ENCODE assay signal across 23 cellular contexts in genomic region chr14:51478241-51478640, GRCh38.
DNase-seq lines count a peak whose midpoint lies in the region; TF ChIP-seq lines count a peak whose summit lies in the region.
"Had no signal": no experiment of that assay in that cellular context is flagged by ENCODE, and none has a peak within 500 bp of the region (broad histone marks: within the 10 kb centered on the region; RNA-seq: fewer than 3 reads in every experiment).

No MANE protein-coding gene starts in this region.

- H2BK120ac ChIP-seq in H9 (ENCODE audit: low read depth, low read length, poor library complexity, severe bottlenecking), result no peak overlapping the region

- DNase-seq in AG04449 (ENCODE audit: low read depth, low spot score) (peak; percentile 54), GM03348 (ENCODE audit: low spot score) (peak; percentile 70), adipocyte (ENCODE audit: low read depth) (peak; percentile 27), fibroblast of peridontal ligament (ENCODE audit: extremely low read depth) (peak; percentile 75), HEK293T (ENCODE audit: extremely low spot score) (no peak), H9 (no peak), tibial nerve (ENCODE audit: low spot score in 2 of 2) (no peak)
- no peak for DNase-seq in activated CD4-positive, alpha-beta memory T cell treated with anti-CD3 and anti-CD28 coated beads, Interleukin-2, amount 10 ng/mL, durations not matched to agents 7 days and 5 days
- DNase-seq: 8988T; ACHN; C1 segment of cervical spinal cord; CD4-positive, alpha-beta memory T cell; COR-L47; DMS53; Kasumi-1; MV-4-11; NCI-H1105; NCI-H1436 treated with DMSO at 0.1 percent for 48 hours; NCI-H187 treated with DMSO at 0.1 percent for 48 hours; NCI-H2107; NCI-H748 treated with DMSO at 0.1 percent for 48 hours; SJCRH30 had no signal

- H3K4ac ChIP-seq in H9 (ENCODE audit: low read depth, low read length), result no peak overlapping the region

- no peak overlapping the region for H3K4me3 Mint-ChIP-seq in activated CD4-positive, alpha-beta memory T cell treated with anti-CD3 and anti-CD28 coated beads, Interleukin-2, amount 10 ng/mL, durations not matched to agents 7 days and 5 days
- no peak overlapping the region for H3K4me3 Mint-ChIP-seq in H9
- H3K4me3 Mint-ChIP-seq: CD4-positive, alpha-beta memory T cell had no signal

- H3K9ac ChIP-seq in adipocyte (ENCODE audit: low read length) (peak overlapping the region; percentile 39), H9 (ENCODE audit: extremely low read depth, insufficient read length, low read length) (no peak overlapping the region)

- H3K9me3 ChIP-seq in adipocyte (ENCODE audit: control insufficient read depth, low read length) (no peaks in the 10 kb centered on the region), H9 (ENCODE audit: control insufficient read depth, low read depth, low read length) (no peaks in the 10 kb centered on the region), tibial nerve (no peaks in the 10 kb centered on the region)
- H3K9me3 ChIP-seq: SJCRH30 had no signal

- no peak overlapping the region for H2BK5ac ChIP-seq in H9 (ENCODE audit: insufficient read length, low read length)

- H3K9me3 Mint-ChIP-seq in activated CD4-positive, alpha-beta memory T cell treated with anti-CD3 and anti-CD28 coated beads, Interleukin-2, amount 10 ng/mL, durations not matched to agents 7 days and 5 days, result no peaks in the 10 kb centered on the region
- no peaks in the 10 kb centered on the region for H3K9me3 Mint-ChIP-seq in H9

- no peak overlapping the region for H3T11ph ChIP-seq in H9 (ENCODE audit: low read length)

- peaks cover 23% of the 10 kb centered on the region for H3K4me1 ChIP-seq in adipocyte (ENCODE audit: control insufficient read depth, insufficient read depth, low read length)
- H3K4me1 ChIP-seq in H9 (ENCODE audit: insufficient read depth, low read length), result no peaks in the 10 kb centered on the region; the same call in 1 of the 2 replicates
- peaks cover 0 to 13% (median 0%) of the 10 kb centered on the region in 4 donors for H3K4me1 ChIP-seq in tibial nerve
- H3K4me1 ChIP-seq: SJCRH30 had no signal

- no peak overlapping the region for H3K4me2 ChIP-seq in H9 (ENCODE audit: insufficient read depth, insufficient read length, low read length)

- H3K36me3 ChIP-seq in adipocyte (ENCODE audit: control insufficient read depth, insufficient read depth, low read length, severe bottlenecking) (no peaks in the 10 kb centered on the region), tibial nerve (no peaks in the 10 kb centered on the region)
- H3K36me3 ChIP-seq: SJCRH30 had no signal

- H2BK15ac ChIP-seq in H9 (ENCODE audit: low read depth, low read length), result no peak overlapping the region

- H3K36me3 Mint-ChIP-seq in activated CD4-positive, alpha-beta memory T cell treated with anti-CD3 and anti-CD28 coated beads, Interleukin-2, amount 10 ng/mL, durations not matched to agents 7 days and 5 days (ENCODE audit: low read depth), result no peaks in the 10 kb centered on the region
- no peaks in the 10 kb centered on the region for H3K36me3 Mint-ChIP-seq in H9 (ENCODE audit: insufficient read depth in 1 of 3, low read depth in 3 of 3)
- H3K36me3 Mint-ChIP-seq: CD4-positive, alpha-beta memory T cell had no signal

- no peak overlapping the region for H3K23ac ChIP-seq in H9 (ENCODE audit: insufficient read length, low read depth, low read length)

- no peak overlapping the region for H3K27ac Mint-ChIP-seq in activated CD4-positive, alpha-beta memory T cell treated with anti-CD3 and anti-CD28 coated beads, Interleukin-2, amount 10 ng/mL, durations not matched to agents 7 days and 5 days
- H3K27ac Mint-ChIP-seq in H9, result no peak overlapping the region
- H3K27ac Mint-ChIP-seq: CD4-positive, alpha-beta memory T cell had no signal

- no peak overlapping the region for H3K4me3 ChIP-seq in AG04449 (ENCODE audit: low read depth, low read length)
- peak overlapping the region; percentile 18 for H3K4me3 ChIP-seq in adipocyte (ENCODE audit: low read length)
- H3K4me3 ChIP-seq in tibial nerve, result no peak overlapping the region
- H3K4me3 ChIP-seq: K562, SJCRH30 had no signal

- H2BK20ac ChIP-seq in H9 (ENCODE audit: low read depth, low read length, poor library complexity, severe bottlenecking), result no peak overlapping the region

- H3K56ac ChIP-seq in H9 (ENCODE audit: insufficient read length, low read depth, low read length), result no peak overlapping the region

- no peak for TF ChIP-seq POLR2A in tibial nerve (IDR thresholded peaks at IDR 0.05)

- H3K27me3 ChIP-seq in adipocyte (replicated peaks; ENCODE audit: control insufficient read depth, insufficient read depth, low read length) (no peaks in the 10 kb centered on the region), H9 (ENCODE audit: insufficient read depth, low read length) (no peaks in the 10 kb centered on the region), tibial nerve (no peaks in the 10 kb centered on the region)
- H3K27me3 ChIP-seq: SJCRH30 had no signal

- no peaks in the 10 kb centered on the region for H4K20me1 ChIP-seq in H9 (ENCODE audit: control insufficient read depth, insufficient read depth, insufficient read length)

- CTCF ChIA-PET in AG04449 (lab: Yijun Ruan, JAX) (interaction anchor here (1.0 kb wide), 1 partner anchor 195 kb away, joined by 4 read pairs; no protein-coding TSS in a partner anchor), HEK293T (lab: Yijun Ruan, JAX) (no interaction called here)
- CTCF ChIA-PET in activated CD4-positive, alpha-beta memory T cell treated with anti-CD3 and anti-CD28 coated beads, Interleukin-2, amount 10 ng/mL, durations not matched to agents 7 days and 5 days (lab: Charles Lee), result no interaction called here

- no peak overlapping the region for H4K5ac ChIP-seq in H9 (ENCODE audit: insufficient read length, low read depth, low read length)

- H2AK5ac ChIP-seq in H9 (ENCODE audit: insufficient read length, low read length), result no peak overlapping the region

- no CpG with 5 or more reads among the region's 4 CpGs for WGBS in H9 (ENCODE audit: extremely low coverage, insufficient read length, low lambda C conversion rate)
- 79 to 82% methylated on average over 4 of the region's 4 CpGs for WGBS in tibial nerve, 2 donors

- no peak overlapping the region for H3K14ac ChIP-seq in H9 (ENCODE audit: insufficient read depth, low read length)

- no peaks in the 10 kb centered on the region for H3K79me1 ChIP-seq in H9 (ENCODE audit: insufficient read depth, low read depth, low read length, poor library complexity, severe bottlenecking)

- H2BK12ac ChIP-seq in H9 (ENCODE audit: insufficient read length, low read depth, low read length), result no peak overlapping the region

- peaks cover 11% of the 10 kb centered on the region for H3K27me3 Mint-ChIP-seq in activated CD4-positive, alpha-beta memory T cell treated with anti-CD3 and anti-CD28 coated beads, Interleukin-2, amount 10 ng/mL, durations not matched to agents 7 days and 5 days
- no peaks in the 10 kb centered on the region for H3K27me3 Mint-ChIP-seq in H9 (ENCODE audit: low read depth)

- H3K79me2 ChIP-seq in H9 (ENCODE audit: insufficient read depth, low read length), result no peaks in the 10 kb centered on the region

- H3K23me2 ChIP-seq in H9 (ENCODE audit: insufficient read length, low read depth, low read length, poor library complexity, severe bottlenecking), result no peaks in the 10 kb centered on the region

- TF ChIP-seq CTCF in AG04449 (IDR thresholded peaks at IDR 0.05; ENCODE audit: insufficient read depth, low read length, missing control alignments) (no peak), H9 (conservative IDR thresholded peaks at IDR 0.05) (no peak), tibial nerve (IDR thresholded peaks at IDR 0.05) (no peak)

- H3K27ac ChIP-seq in H9 (ENCODE audit: insufficient read length, low read depth, low read length), result no peak overlapping the region
- no peak overlapping the region for H3K27ac ChIP-seq in tibial nerve
- H3K27ac ChIP-seq: SJCRH30 had no signal

- no peak overlapping the region for H4K8ac ChIP-seq in H9 (replicated peaks; ENCODE audit: insufficient read length, low read depth, low read length)

- TF ChIP-seq EP300 in tibial nerve (IDR thresholded peaks at IDR 0.05), result no peak

- POLR2A ChIA-PET in AG04449 (lab: Yijun Ruan, JAX), result no interaction called here
- POLR2A ChIA-PET in activated CD4-positive, alpha-beta memory T cell treated with anti-CD3 and anti-CD28 coated beads, Interleukin-2, amount 10 ng/mL, durations not matched to agents 7 days and 5 days (lab: Charles Lee), result no interaction called here
- POLR2A ChIA-PET in HEK293T (lab: Yijun Ruan, JAX), result no interaction called here

- H2AFZ ChIP-seq in H9 (ENCODE audit: low read length), result no peak overlapping the region

- H4K91ac ChIP-seq in H9 (ENCODE audit: insufficient read length, low read depth, low read length), result no peak overlapping the region

- H3K18ac ChIP-seq in H9 (ENCODE audit: insufficient read length, low read depth, low read length), result no peak overlapping the region

- no peaks in the 10 kb centered on the region for H3K4me1 Mint-ChIP-seq in activated CD4-positive, alpha-beta memory T cell treated with anti-CD3 and anti-CD28 coated beads, Interleukin-2, amount 10 ng/mL, durations not matched to agents 7 days and 5 days
- peaks cover 14 to 18% of the 10 kb centered on the region in 2 experiments for H3K4me1 Mint-ChIP-seq in H9
- H3K4me1 Mint-ChIP-seq: CD4-positive, alpha-beta memory T cell had no signal

TF ChIP-seq in HEK293T, 16 proteins besides CTCF, POLR2A, EP300 and RAD21 (continues in another document):
- TF ChIP-seq ZNF384 (IDR thresholded peaks at IDR 0.05) (no peak), TARDBP (IDR thresholded peaks at IDR 0.05) (no peak), LEF1 (IDR thresholded peaks at IDR 0.05; ENCODE audit: borderline replicate concordance) (no peak), SUZ12 (IDR thresholded peaks at IDR 0.05) (no peak), ARNT (IDR thresholded peaks at IDR 0.05) (no peak), NFRKB (IDR thresholded peaks at IDR 0.05) (no peak), SP1 (IDR thresholded peaks at IDR 0.05) (no peak), FOXA1 (IDR thresholded peaks at IDR 0.05) (no peak), HDGF (IDR thresholded peaks at IDR 0.05; ENCODE audit: borderline replicate concordance) (no peak), BHLHE40 (IDR thresholded peaks at IDR 0.05; ENCODE audit: borderline replicate concordance) (no peak), ELF4 (IDR thresholded peaks at IDR 0.05) (no peak), CTBP1 (IDR thresholded peaks at IDR 0.05; ENCODE audit: borderline replicate concordance) (no peak), FOXM1 (IDR thresholded peaks at IDR 0.05; ENCODE audit: borderline replicate concordance) (no peak), PKNOX1 (IDR thresholded peaks at IDR 0.05) (no peak)

Comparison
In these comparisons a context has a peak if more than half of its experiments do, and no peak if none do; other contexts are left out.
1. DNase-seq: peak in AG04449 (single experiment), GM03348 (single experiment), adipocyte (single experiment) and fibroblast of peridontal ligament (single experiment); none in activated CD4-positive, alpha-beta memory T cell treated with anti-CD3 and anti-CD28 coated beads, Interleukin-2, amount 10 ng/mL, durations not matched to agents 7 days and 5 days (single experiment), HEK293T (single experiment), H9 (single experiment) and tibial nerve (0 of 2).